Comparison of ENCODE assay signal across 8 cellular contexts in genomic region chr15:60128000-60128376, GRCh38.
A peak's percentile ranks its signal among the peaks of the same experiment; 100 is the strongest.
DNase-seq lines count a peak whose midpoint lies in the region; ATAC-seq and TF ChIP-seq lines count a peak whose summit lies in the region.

No MANE protein-coding gene starts in this region.

- H3K9me3 Mint-ChIP-seq in effector memory CD8-positive, alpha-beta T cell, result no peaks in the 10 kb centered on the region
- H3K9me3 Mint-ChIP-seq in neural crest cell, result no peaks in the 10 kb centered on the region

- no peak for ATAC-seq in effector memory CD8-positive, alpha-beta T cell (replicated peaks)
- no peak for ATAC-seq in HG02885 (IDR thresholded peaks at IDR 0.05; ENCODE audit: poor library complexity, unreplicated experiment)
- no peak for ATAC-seq in HG03571 (IDR thresholded peaks at IDR 0.05; ENCODE audit: unreplicated experiment)
- no peak for ATAC-seq in HG02981 (IDR thresholded peaks at IDR 0.05; ENCODE audit: unreplicated experiment)

- H3K4me1 Mint-ChIP-seq in effector memory CD8-positive, alpha-beta T cell (ENCODE audit: low read depth in 2 of 2), result peaks cover 9 to 22% of the 10 kb centered on the region in 2 donors
- peaks cover 25% of the 10 kb centered on the region for H3K4me1 Mint-ChIP-seq in neural crest cell

- no peaks in the 10 kb centered on the region for H3K79me2 ChIP-seq in MM.1S (ENCODE audit: low read length)

- H3K27ac ChIP-seq in MM.1S (ENCODE audit: low read length), result peak overlapping the region; percentile 77

- 0 out of 2 replicates have a peak, but pooled peaks cover 3% of the 10 kb centered on the region for H3K27me3 ChIP-seq in BJ (ENCODE audit: control insufficient read depth, insufficient read depth, low read length)
- H3K27me3 ChIP-seq in MM.1S (replicated peaks; ENCODE audit: insufficient read depth, low read length), result no peaks in the 10 kb centered on the region

- CTCF ChIA-PET in BJ (lab: Yijun Ruan, JAX), result interaction anchor here (0.6 to 1.7 kb wide), 7 partner anchors 10 to 387 kb away, joined by 3 to 16 read pairs (median 3); no protein-coding TSS in a partner anchor

- no peaks in the 10 kb centered on the region for H3K27me3 Mint-ChIP-seq in effector memory CD8-positive, alpha-beta T cell
- H3K27me3 Mint-ChIP-seq in neural crest cell (ENCODE audit: low read depth), result peaks cover 17% of the 10 kb centered on the region

- H3K9me3 ChIP-seq in MM.1S (replicated peaks; ENCODE audit: insufficient read depth, low read length), result no peaks in the 10 kb centered on the region

- H3K4me2 ChIP-seq in MM.1S (ENCODE audit: low read depth, low read length), result peak overlapping the region; percentile 88

- POLR2A ChIA-PET in BJ (lab: Charles Lee), result no interaction called here

- H3K27ac Mint-ChIP-seq in effector memory CD8-positive, alpha-beta T cell, result peak overlapping the region; percentile 92 to 98
- H3K27ac Mint-ChIP-seq in neural crest cell (ENCODE audit: unreplicated experiment), result peak overlapping the region; percentile 74

- peak overlapping the region; percentile 66 for H2AFZ ChIP-seq in MM.1S (ENCODE audit: low read length)

- DNase-seq in BJ (ENCODE audit: low read depth) (no peak), MM.1S (no peak), neural crest cell (ENCODE audit: low read depth, low spot score) (no peak), HT-29 (ENCODE audit: low spot score) (no peak)
- DNase-seq in effector memory CD8-positive, alpha-beta T cell, result no peak

- peaks cover 34% of the 10 kb centered on the region for H3K4me1 ChIP-seq in MM.1S (ENCODE audit: low read length)

- H3K4me3 ChIP-seq in BJ (ENCODE audit: low read depth, low read length) (peak overlapping the region; percentile 42), MM.1S (ENCODE audit: low read length) (peak overlapping the region; percentile 49)

- peaks cover 27% of the 10 kb centered on the region for H3F3A ChIP-seq in MM.1S (ENCODE audit: insufficient read depth, low read length)

- TF ChIP-seq CTCF in BJ (IDR thresholded peaks at IDR 0.05; ENCODE audit: insufficient read depth, low read depth, low read length) (no peak), MM.1S (IDR thresholded peaks at IDR 0.05; ENCODE audit: low read length) (no peak), neural crest cell (conservative IDR thresholded peaks at IDR 0.05) (no peak)

- no peaks in the 10 kb centered on the region for H3K9me2 ChIP-seq in MM.1S (replicated peaks; ENCODE audit: insufficient read depth, low read length)

- peak overlapping the region; percentile 84 to 89 for H3K4me3 Mint-ChIP-seq in effector memory CD8-positive, alpha-beta T cell
- peak overlapping the region; percentile 80 for H3K4me3 Mint-ChIP-seq in neural crest cell

- H4K20me1 ChIP-seq in MM.1S (ENCODE audit: insufficient read depth, low read length), result no peaks in the 10 kb centered on the region

- peaks cover 9% of the 10 kb centered on the region for H3K36me3 Mint-ChIP-seq in effector memory CD8-positive, alpha-beta T cell (ENCODE audit: insufficient read depth)
- no peaks in the 10 kb centered on the region for H3K36me3 Mint-ChIP-seq in neural crest cell (ENCODE audit: low read depth)

- H3K36me3 ChIP-seq in BJ (ENCODE audit: control insufficient read depth, insufficient read depth, low read length) (no peaks in the 10 kb centered on the region), MM.1S (replicated peaks; ENCODE audit: insufficient read depth, low read length) (no peaks in the 10 kb centered on the region)

- H3K9ac ChIP-seq in MM.1S (ENCODE audit: low read length), result peak overlapping the region; percentile 58
